In the genomic region with DNA sequence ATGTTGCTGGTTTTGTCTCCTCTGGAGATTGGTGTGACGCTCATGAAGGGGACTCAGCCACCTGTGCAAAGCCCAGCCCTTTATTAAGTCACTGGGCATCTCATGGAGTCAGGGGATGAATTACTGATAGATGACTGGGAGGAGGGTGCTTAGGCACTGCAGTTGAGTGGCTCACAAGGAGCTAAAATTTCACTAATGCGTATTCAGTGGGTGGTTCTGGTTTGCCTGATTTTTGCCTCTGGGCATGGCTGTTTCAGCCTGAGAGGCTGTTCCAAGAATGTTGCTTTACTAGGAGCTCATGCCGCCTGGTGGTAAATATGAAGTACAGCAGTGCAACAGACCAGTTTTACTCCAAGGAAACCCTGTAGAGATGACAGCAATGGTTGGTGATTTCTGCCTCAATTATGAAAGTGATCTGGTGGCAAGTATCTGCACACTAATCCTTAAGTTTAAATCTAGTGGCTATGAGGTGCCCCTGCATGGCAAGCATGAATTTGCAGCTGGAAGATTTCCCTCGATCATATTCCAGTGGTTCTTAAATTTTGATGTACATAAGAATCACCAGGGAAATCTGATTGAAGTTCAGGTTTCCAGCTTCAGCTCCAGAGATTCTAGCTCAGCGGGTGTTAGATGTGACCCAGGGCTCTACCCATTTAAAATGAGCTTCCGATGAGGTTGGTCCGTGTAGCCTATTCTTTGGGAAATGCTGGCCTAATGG, we compare ENCODE assay signal across 8 cellular contexts. TPM values are rescaled to one million over a fixed set of nuclear protein-coding genes. Genes with fewer than 3 reads are reported as not detected.
DNase-seq lines count a peak whose midpoint lies in the region; ATAC-seq and TF ChIP-seq lines count a peak whose summit lies in the region.

No MANE protein-coding gene starts in this region.

- H2AK5ac ChIP-seq in H9 (ENCODE audit: insufficient read length, low read length) = no peak overlapping the region

- no peak overlapping the region for H3K14ac ChIP-seq in H9 (ENCODE audit: insufficient read depth, low read length)

- H2BK12ac ChIP-seq in H9 (ENCODE audit: insufficient read length, low read depth, low read length) = no peak overlapping the region

- DNase-seq in G401 (ENCODE audit: low spot score) (peak; percentile 87), H9 (peak; percentile 73), NAMALWA (ENCODE audit: low spot score) (peak; percentile 83), body of pancreas (peak; percentile 41 to 72 (median 56)), immature natural killer cell (peak; percentile 30 to 35 (median 35)), smooth muscle cell of the brain vasculature (ENCODE audit: low read depth, low spot score) (peak; percentile 41)

- no peak overlapping the region for H3K4me3 ChIP-seq in body of pancreas

- WGBS in H9 (ENCODE audit: extremely low coverage, insufficient read length, low lambda C conversion rate) = no CpG with 5 or more reads among the region's 7 CpGs
- WGBS in body of pancreas, 2 donors = 37 to 44% methylated on average over 7 of the region's 7 CpGs

- H3K4me3 Mint-ChIP-seq in H9 (no peak overlapping the region; a peak in 1 of 5 replicates), immature natural killer cell (no peak overlapping the region)

- H3K27ac ChIP-seq in H9 (ENCODE audit: insufficient read length, low read depth, low read length) (no peak overlapping the region), body of pancreas (no peak overlapping the region)

- no peaks in the 10 kb centered on the region for H3K79me1 ChIP-seq in H9 (ENCODE audit: insufficient read depth, low read depth, low read length, poor library complexity, severe bottlenecking)

- no peak overlapping the region for H3K4me2 ChIP-seq in H9 (ENCODE audit: insufficient read depth, insufficient read length, low read length)

- H3K27me3 Mint-ChIP-seq in H9 (ENCODE audit: low read depth) (no peaks in the 10 kb centered on the region), immature natural killer cell (ENCODE audit: low read depth in 3 of 3) (peaks cover 0 to 2% (median 1%) of the 10 kb centered on the region in 3 donors)

- ATAC-seq in SK-N-SH treated with all-trans-retinoic acid at 6 μM for 48 hours = peak; percentile 78
- ATAC-seq in body of pancreas = peak; percentile 76
- ATAC-seq in HG02970 (IDR thresholded peaks at IDR 0.05; ENCODE audit: low FRiP score, unreplicated experiment) = no peak

- no peak overlapping the region for H2BK5ac ChIP-seq in H9 (ENCODE audit: insufficient read length, low read length)

- H3K4me1 Mint-ChIP-seq in H9 (peaks cover 13 to 14% of the 10 kb centered on the region in 2 experiments), immature natural killer cell (peaks cover 10 to 12% of the 10 kb centered on the region in 2 donors)

- no peak overlapping the region for H2BK120ac ChIP-seq in H9 (ENCODE audit: low read depth, low read length, poor library complexity, severe bottlenecking)

- no peak overlapping the region for H4K91ac ChIP-seq in H9 (ENCODE audit: insufficient read length, low read depth, low read length)

- H3K36me3 ChIP-seq in body of pancreas (replicated peaks in 1 of 2; ENCODE audit: insufficient read depth in 1 of 2, low read depth in 2 of 2) = no peaks in the 10 kb centered on the region

- H3K9ac ChIP-seq in H9 (ENCODE audit: extremely low read depth, insufficient read length, low read length) = no peak overlapping the region

- H3K9me3 Mint-ChIP-seq in H9 (no peaks in the 10 kb centered on the region), immature natural killer cell (no peaks in the 10 kb centered on the region)

- no peaks in the 10 kb centered on the region for H3K9me3 ChIP-seq in H9 (ENCODE audit: control insufficient read depth, low read depth, low read length)
- H3K9me3 ChIP-seq in body of pancreas = no peaks in the 10 kb centered on the region

- H4K20me1 ChIP-seq in H9 (ENCODE audit: control insufficient read depth, insufficient read depth, insufficient read length) = no peaks in the 10 kb centered on the region

- no peaks in the 10 kb centered on the region for H3K79me2 ChIP-seq in H9 (ENCODE audit: insufficient read depth, low read length)

- H3K36me3 Mint-ChIP-seq in H9 (ENCODE audit: insufficient read depth in 1 of 3, low read depth in 3 of 3) (no peaks in the 10 kb centered on the region), immature natural killer cell (peaks cover under 1 to 6% (median 3%) of the 10 kb centered on the region in 3 donors)

- no peak overlapping the region for H2BK20ac ChIP-seq in H9 (ENCODE audit: low read depth, low read length, poor library complexity, severe bottlenecking)

- in situ Hi-C loops in G401 (cut with HindIII; ENCODE audit: low sequenced_read_pairs) = no loop called here

- no peak overlapping the region for H3K23ac ChIP-seq in H9 (ENCODE audit: insufficient read length, low read depth, low read length)

- no peak overlapping the region for H4K5ac ChIP-seq in H9 (ENCODE audit: insufficient read length, low read depth, low read length)

- no peaks in the 10 kb centered on the region for H3K23me2 ChIP-seq in H9 (ENCODE audit: insufficient read length, low read depth, low read length, poor library complexity, severe bottlenecking)

- TF ChIP-seq CTCF in H9 (conservative IDR thresholded peaks at IDR 0.05) = peak; percentile 86
- peak; percentile 70 to 92 (median 89) for TF ChIP-seq CTCF in body of pancreas (IDR thresholded peaks at IDR 0.05)

- no peak overlapping the region for H3K4ac ChIP-seq in H9 (ENCODE audit: low read depth, low read length)

- no peaks in the 10 kb centered on the region for H3K27me3 ChIP-seq in H9 (ENCODE audit: insufficient read depth, low read length)
- H3K27me3 ChIP-seq in body of pancreas = no peaks in the 10 kb centered on the region

- no peak overlapping the region for H3T11ph ChIP-seq in H9 (ENCODE audit: low read length)

- intact Hi-C loops in body of pancreas (cut with DNase I) = loop anchor here (5.0 kb wide), 1 partner anchor 95 kb away; no protein-coding TSS in a partner anchor

- H3K4me1 ChIP-seq in H9 (ENCODE audit: insufficient read depth, low read length) (no peaks in the 10 kb centered on the region), body of pancreas (peaks cover 12% of the 10 kb centered on the region)

- H2AFZ ChIP-seq in H9 (ENCODE audit: low read length) = no peak overlapping the region

- H3K27ac Mint-ChIP-seq in H9 (peak overlapping the region; percentile 17 to 74 (median 69); a peak in 3 of 7 replicates), immature natural killer cell (no peak overlapping the region)

- H4K8ac ChIP-seq in H9 (replicated peaks; ENCODE audit: insufficient read length, low read depth, low read length) = no peak overlapping the region

- H3K18ac ChIP-seq in H9 (ENCODE audit: insufficient read length, low read depth, low read length) = no peak overlapping the region

- no peak overlapping the region for H2BK15ac ChIP-seq in H9 (ENCODE audit: low read depth, low read length)

- no peak overlapping the region for H3K56ac ChIP-seq in H9 (ENCODE audit: insufficient read length, low read depth, low read length)

- no peak for TF ChIP-seq POLR2A in body of pancreas (IDR thresholded peaks at IDR 0.05)

TF ChIP-seq in SK-N-SH treated with all-trans-retinoic acid at 6 μM for 48 hours, 23 proteins besides CTCF, POLR2A, EP300 and RAD21:
- peak; percentile 90 for TF ChIP-seq ZNF70 (CRISPR knock-in tag; IDR thresholded peaks at IDR 0.05)
- TF ChIP-seq, protein P1, sequence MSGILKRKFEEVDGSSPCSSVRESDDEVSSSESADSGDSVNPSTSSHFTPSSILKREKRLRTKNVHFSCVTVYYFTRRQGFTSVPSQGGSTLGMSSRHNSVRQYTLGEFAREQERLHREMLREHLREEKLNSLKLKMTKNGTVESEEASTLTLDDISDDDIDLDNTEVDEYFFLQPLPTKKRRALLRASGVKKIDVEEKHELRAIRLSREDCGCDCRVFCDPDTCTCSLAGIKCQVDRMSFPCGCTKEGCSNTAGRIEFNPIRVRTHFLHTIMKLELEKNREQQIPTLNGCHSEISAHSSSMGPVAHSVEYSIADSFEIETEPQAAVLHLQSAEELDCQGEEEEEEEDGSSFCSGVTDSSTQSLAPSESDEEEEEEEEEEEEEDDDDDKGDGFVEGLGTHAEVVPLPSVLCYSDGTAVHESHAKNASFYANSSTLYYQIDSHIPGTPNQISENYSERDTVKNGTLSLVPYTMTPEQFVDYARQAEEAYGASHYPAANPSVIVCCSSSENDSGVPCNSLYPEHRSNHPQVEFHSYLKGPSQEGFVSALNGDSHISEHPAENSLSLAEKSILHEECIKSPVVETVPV (CRISPR knock-in tag; IDR thresholded peaks at IDR 0.05) = no peak
- TF ChIP-seq ZNF8 (CRISPR knock-in tag; IDR thresholded peaks at IDR 0.05) = 0 out of 2 replicates have a peak, but pooled peaks have one; percentile 14

RNA-seq across cellular contexts. Expression of gene ACTA2, which starts 19.9 kb away (rescaled TPM):
- 10.6 and 14.2 TPM in 2 replicates for total RNA-seq in G401 (2014; rRNA removed; shearing (Covaris generic))
- 2.3 and 2.4 TPM in 2 replicates for total RNA-seq in H9 (2021)
- 100 to 1,000 TPM in 1 of 2 donors, 10 to 100 TPM in 1; 41.5 to 136 TPM for total RNA-seq in body of pancreas
- 10 to 100 TPM in 2 of 3 donors, 1 to 10 TPM in 1; 6.9 to 36.2 (median 12.6) TPM for polyA plus RNA-seq in immature natural killer cell

RNA-seq across cellular contexts. Expression of gene STAMBPL1, which starts 52.7 kb away (rescaled TPM):
- total RNA-seq in G401 (2014; rRNA removed; shearing (Covaris generic)) = not detected in 2 replicates
- total RNA-seq in H9 (2021) = 3.2 and 4.6 TPM in 2 replicates
- 10 to 100 TPM; 10.1 to 26.7 TPM for total RNA-seq in body of pancreas
- 1 to 10 TPM; 4.2 to 8.4 (median 7.3) TPM for polyA plus RNA-seq in immature natural killer cell

RNA-seq across cellular contexts. Expression of gene FAS, which starts 57.9 kb away (rescaled TPM):
- 0.31 and 4.5 TPM in 2 replicates for total RNA-seq in G401 (2014; rRNA removed; shearing (Covaris generic))
- total RNA-seq in H9 (2021) (3.0 and 3.1 TPM in 2 replicates), body of pancreas (10 to 100 TPM; 13.7 to 22.1 TPM)
- 10 to 100 TPM in 2 of 3 donors, 1 to 10 TPM in 1; 9.7 to 14.3 (median 11.1) TPM for polyA plus RNA-seq in immature natural killer cell

Comparison
In these comparisons a context has a peak if more than half of its experiments do, and no peak if none do; other contexts are left out.
1. DNase-seq: peak in every context shown above with its lines; median percentile 87 in G401; 83 in NAMALWA; 73 in H9; 56 in body of pancreas; 41 in smooth muscle cell of the brain vasculature; 35 in immature natural killer cell.
2. H3K27ac Mint-ChIP-seq: peak in H9 (3 of 3); none in immature natural killer cell (0 of 6).